In genomic region chrX:21960569-21960968, GRCh38 we compare ENCODE assay signal across 1 cellular context.
TF ChIP-seq lines count a peak whose summit lies in the region.

No MANE protein-coding gene starts in this region.

TF ChIP-seq in SK-N-SH, 30 proteins besides CTCF, POLR2A, EP300 and RAD21:
- no peak for TF ChIP-seq PBX3 (IDR thresholded peaks at IDR 0.05)
- no peak for TF ChIP-seq TAF1 (IDR thresholded peaks at IDR 0.05; ENCODE audit: borderline replicate concordance, low read depth, low read length)
- TF ChIP-seq CHD2 (IDR thresholded peaks at IDR 0.05; ENCODE audit: low read length, partially characterized antibody) = no peak
- no peak for TF ChIP-seq FOXJ3 (CRISPR knock-in tag; IDR thresholded peaks at IDR 0.05)
- TF ChIP-seq RXRA (IDR thresholded peaks at IDR 0.05; ENCODE audit: borderline replicate concordance, low read depth) = no peak
- TF ChIP-seq RCOR1 (IDR thresholded peaks at IDR 0.05; ENCODE audit: low read length) = no peak
- no peak for TF ChIP-seq REST (IDR thresholded peaks at IDR 0.05; ENCODE audit: low read depth, low read length)
- TF ChIP-seq, protein P1, sequence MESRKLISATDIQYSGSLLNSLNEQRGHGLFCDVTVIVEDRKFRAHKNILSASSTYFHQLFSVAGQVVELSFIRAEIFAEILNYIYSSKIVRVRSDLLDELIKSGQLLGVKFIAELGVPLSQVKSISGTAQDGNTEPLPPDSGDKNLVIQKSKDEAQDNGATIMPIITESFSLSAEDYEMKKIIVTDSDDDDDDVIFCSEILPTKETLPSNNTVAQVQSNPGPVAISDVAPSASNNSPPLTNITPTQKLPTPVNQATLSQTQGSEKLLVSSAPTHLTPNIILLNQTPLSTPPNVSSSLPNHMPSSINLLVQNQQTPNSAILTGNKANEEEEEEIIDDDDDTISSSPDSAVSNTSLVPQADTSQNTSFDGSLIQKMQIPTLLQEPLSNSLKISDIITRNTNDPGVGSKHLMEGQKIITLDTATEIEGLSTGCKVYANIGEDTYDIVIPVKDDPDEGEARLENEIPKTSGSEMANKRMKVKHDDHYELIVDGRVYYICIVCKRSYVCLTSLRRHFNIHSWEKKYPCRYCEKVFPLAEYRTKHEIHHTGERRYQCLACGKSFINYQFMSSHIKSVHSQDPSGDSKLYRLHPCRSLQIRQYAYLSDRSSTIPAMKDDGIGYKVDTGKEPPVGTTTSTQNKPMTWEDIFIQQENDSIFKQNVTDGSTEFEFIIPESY (IDR thresholded peaks at IDR 0.05; ENCODE audit: borderline replicate concordance, low read depth) = no peak
- no peak for TF ChIP-seq POLR2AphosphoS5 (IDR thresholded peaks at IDR 0.05; ENCODE audit: low read depth, low read length)
- no peak for TF ChIP-seq EZH2phosphoT487 (IDR thresholded peaks at IDR 0.05; ENCODE audit: borderline replicate concordance, low read depth)
- TF ChIP-seq MXI1 (IDR thresholded peaks at IDR 0.05; ENCODE audit: low read depth, low read length) = no peak
- TF ChIP-seq JUND (IDR thresholded peaks at IDR 0.05) = no peak
- TF ChIP-seq SIN3A (IDR thresholded peaks at IDR 0.05; ENCODE audit: borderline replicate concordance, low read depth, low read length) = no peak
- no peak for TF ChIP-seq GATA2 (CRISPR knock-in tag; IDR thresholded peaks at IDR 0.05)
